8 cellular contexts compared by ENCODE assay signal in the genomic region with DNA sequence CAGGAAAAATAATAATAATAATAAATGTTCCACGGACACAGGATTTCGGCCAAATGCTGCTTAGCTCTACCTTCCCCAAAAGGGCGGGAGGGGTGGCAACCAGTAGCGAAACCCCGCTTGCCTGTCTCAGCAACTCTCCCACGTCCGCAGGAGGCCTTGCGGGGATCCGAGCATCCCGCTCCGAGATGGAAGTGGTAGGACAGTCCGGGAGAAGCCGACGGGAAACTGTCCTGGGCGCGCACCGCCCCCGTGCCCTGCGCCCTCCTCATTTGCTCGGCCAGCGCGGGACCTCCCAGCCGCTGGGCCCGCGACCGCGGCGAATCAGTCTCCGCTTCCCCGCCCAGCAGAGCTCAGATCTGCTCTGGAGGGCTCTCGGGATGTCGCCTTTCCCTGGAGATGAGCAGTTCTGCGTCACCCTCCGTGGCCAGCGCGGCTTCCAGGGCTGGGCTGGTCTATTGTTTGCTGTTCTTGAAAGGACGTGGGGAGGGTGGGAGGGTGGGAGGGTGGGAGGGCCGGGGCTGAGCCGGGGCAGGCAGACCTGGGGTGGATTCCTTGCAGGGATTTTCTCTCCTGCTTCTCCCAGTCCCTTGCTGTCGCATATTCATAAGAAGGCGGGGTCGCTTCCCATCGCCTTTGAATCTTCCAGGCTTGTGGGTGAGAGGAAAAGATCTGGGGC.
DNase-seq lines count a peak whose midpoint lies in the region; ATAC-seq lines count a peak whose summit lies in the region.

No MANE protein-coding gene starts in this region.

- ATAC-seq in activated CD4-positive, CD25-positive, alpha-beta regulatory T cell treated with anti-CD3 and anti-CD28 coated beads, Interleukin-2, amount 50 U/mL, for 24 hours: no peak

- DNase-seq in NCI-H1417 (lab: John Stamatoyannopoulos, UW) (peak; percentile 17 to 57 (median 56)), NCI-H1417 treated with DMSO at 0.1 percent for 48 hours (lab: John Stamatoyannopoulos, UW) (no peak), anterior cingulate cortex (lab: John Stamatoyannopoulos, UW) (peak in 34 of 58 donors; percentile 4 to 66 (median 22)), iris pigment epithelial cell (ENCODE audit: low read depth) (peak; percentile 22), superior temporal gyrus (ENCODE audit: extremely low spot score) (peak; percentile 46), DMS79 (lab: John Stamatoyannopoulos, UW) (no peak)
- no peak for DNase-seq in stimulated activated CD4-positive, alpha-beta T cell treated with anti-CD3 and anti-CD28 coated beads, Interleukin-4, amount 100 ng/mL, for 1 hour

Comparison
In these comparisons a context has a peak if more than half of its experiments do, and no peak if none do; other contexts are left out.
1. DNase-seq: peak in NCI-H1417 (3 of 3), anterior cingulate cortex (34 of 58), iris pigment epithelial cell (single experiment) and superior temporal gyrus (single experiment); none in NCI-H1417 treated with DMSO at 0.1 percent for 48 hours (single experiment), stimulated activated CD4-positive, alpha-beta T cell treated with anti-CD3 and anti-CD28 coated beads, Interleukin-4, amount 100 ng/mL, for 1 hour (single experiment) and DMS79 (single experiment).